Comparison of ENCODE assay signal across 8 cellular contexts in genomic region chr20:3820901-3821727, GRCh38. TPM values are rescaled to one million over a fixed set of nuclear protein-coding genes. Genes with fewer than 3 reads are reported as not detected.
DNase-seq lines count a peak whose midpoint lies in the region; ATAC-seq and TF ChIP-seq lines count a peak whose summit lies in the region.

No MANE protein-coding gene starts in this region.

- intact Hi-C loops in adrenal gland (cut with DNase I) = no loop called here
- intact Hi-C loops in lower lobe of right lung (cut with DNase I) = no loop called here
- intact Hi-C loops in aorta (cut with DNase I) = loop anchor here in 1 of 2 donors (1.0 kb wide), 1 partner anchor 35 kb away; the partner anchor contains the start of gene CENPB

- H3K36me3 ChIP-seq in adrenal gland (replicated peaks in 1 of 2) (peaks cover 0 to 34% of the 10 kb centered on the region in 2 donors), lower lobe of right lung (peaks cover 44% of the 10 kb centered on the region), aorta (ENCODE audit: control insufficient read depth in 1 of 2, insufficient read depth in 2 of 2, low read length in 1 of 2) (peaks cover 0 to 2% of the 10 kb centered on the region in 2 donors)

- ATAC-seq in lower lobe of right lung = no peak
- no peak for ATAC-seq in aorta (ENCODE audit: low FRiP score)
- ATAC-seq in GM18858 (IDR thresholded peaks at IDR 0.05; ENCODE audit: unreplicated experiment) = no peak
- ATAC-seq in GM21529 (IDR thresholded peaks at IDR 0.05; ENCODE audit: unreplicated experiment) = no peak

- H3K9me3 ChIP-seq in adrenal gland (replicated peaks in 1 of 3) (no peaks in the 10 kb centered on the region), lower lobe of right lung (no peaks in the 10 kb centered on the region), aorta (ENCODE audit: control insufficient read depth, low read length) (no peaks in the 10 kb centered on the region)

- TF ChIP-seq CTCF in 22Rv1 (IDR thresholded peaks at IDR 0.05) = no peak
- no peak for TF ChIP-seq CTCF in HFF-Myc (IDR thresholded peaks at IDR 0.05; ENCODE audit: low read depth, low read length, missing control alignments)
- no peak for TF ChIP-seq CTCF in adrenal gland (IDR thresholded peaks at IDR 0.05)
- TF ChIP-seq CTCF in lower lobe of right lung (IDR thresholded peaks at IDR 0.05) = no peak

- H3K4me1 ChIP-seq in adrenal gland (replicated peaks in 1 of 2) = peaks cover 4 to 18% of the 10 kb centered on the region in 2 donors
- H3K4me1 ChIP-seq in lower lobe of right lung = peaks cover 27% of the 10 kb centered on the region
- H3K4me1 ChIP-seq in aorta (ENCODE audit: control insufficient read depth in 1 of 2, insufficient read depth in 2 of 2, low read length in 2 of 2) = no peaks in the 10 kb centered on the region

- DNase-seq in HFF-Myc (ENCODE audit: extremely low read depth, low read depth) (no peak), adrenal gland (peak in 1 of 7 donors; percentile 44), lower lobe of right lung (no peak), aorta (no peak), NCI-H446 (lab: John Stamatoyannopoulos, UW) (no peak)

- peak overlapping the region; percentile 75 for H3K4me3 ChIP-seq in HFF-Myc (replicated peaks; ENCODE audit: low read depth, low read length)
- peak overlapping the region in 3 of 4 donors; percentile 43 to 92 (median 81) for H3K4me3 ChIP-seq in adrenal gland
- H3K4me3 ChIP-seq in lower lobe of right lung = peak overlapping the region; percentile 78
- peak overlapping the region; percentile 62 to 70 for H3K4me3 ChIP-seq in aorta (ENCODE audit: low read length in 2 of 2)

- WGBS in adrenal gland, 4 donors = 32 to 38% (median 36%) methylated on average over 20 of the region's 20 CpGs
- WGBS in aorta, 2 donors = 31 to 33% methylated on average over 20 of the region's 20 CpGs

- H3K27ac ChIP-seq in 22Rv1 (peak overlapping the region; percentile 93), adrenal gland (peak overlapping the region; percentile 82 to 100 (median 99)), lower lobe of right lung (peak overlapping the region; percentile 98), aorta (ENCODE audit: low read depth in 1 of 2, low read length in 2 of 2) (peak overlapping the region; percentile 69 to 79)

- no peaks in the 10 kb centered on the region for H3K27me3 ChIP-seq in adrenal gland
- no peaks in the 10 kb centered on the region for H3K27me3 ChIP-seq in lower lobe of right lung (ENCODE audit: low read depth)
- no peaks in the 10 kb centered on the region for H3K27me3 ChIP-seq in aorta (ENCODE audit: control insufficient read depth in 1 of 2, insufficient read depth in 2 of 2, low read length in 1 of 2)

- no peak for TF ChIP-seq POLR2A in adrenal gland (IDR thresholded peaks at IDR 0.05)

RNA-seq across cellular contexts. Expression of gene AP5S1, which starts 0.8 kb away (rescaled TPM):
- total RNA-seq in adrenal gland = 10 to 100 TPM; 21.2 to 50.3 (median 27.3) TPM
- 10 to 100 TPM in 2 of 3 donors, 1 to 10 TPM in 1; 9.6 to 10.5 (median 10.2) TPM for polyA plus RNA-seq in adrenal gland
- 11.1 TPM for total RNA-seq in lower lobe of right lung
- 10 to 100 TPM in 1 of 2 donors, 1 to 10 TPM in 1; 9.9 to 12.3 TPM for total RNA-seq in aorta
- 1 to 10 TPM; 4.4 to 5.9 TPM for polyA plus RNA-seq in aorta

RNA-seq across cellular contexts. Expression of gene CDC25B, which starts 25.0 kb away (rescaled TPM):
- total RNA-seq in adrenal gland (10 to 100 TPM in 7 of 8 donors, 1 to 10 TPM in 1; 9.9 to 24.4 (median 14.7) TPM), lower lobe of right lung (97.7 TPM), aorta (10 to 100 TPM; 29.6 to 56.3 TPM)
- polyA plus RNA-seq in adrenal gland (10 to 100 TPM in 2 of 3 donors, 1 to 10 TPM in 1; 5.5 to 61.7 (median 35.8) TPM), aorta (10 to 100 TPM in 1 of 2 donors, 1 to 10 TPM in 1; 9.9 to 87.5 TPM)

RNA-seq across cellular contexts. Expression of gene MAVS, which starts 25.5 kb away (rescaled TPM):
- total RNA-seq in adrenal gland = 10 to 100 TPM; 28.1 to 46.7 (median 38.9) TPM
- polyA plus RNA-seq in adrenal gland = 10 to 100 TPM in 2 of 3 donors, 1 to 10 TPM in 1; 10.0 to 28.4 (median 20.6) TPM
- total RNA-seq in lower lobe of right lung = 42.9 TPM
- 10 to 100 TPM; 33.4 to 36.1 TPM for total RNA-seq in aorta
- polyA plus RNA-seq in aorta = 10 to 100 TPM; 11.1 to 14.6 TPM

RNA-seq across cellular contexts. Expression of gene CENPB, which starts 34.6 kb away (rescaled TPM):
- 100 to 1,000 TPM in 4 of 8 donors, 10 to 100 TPM in 4; 54.4 to 112 (median 102) TPM for total RNA-seq in adrenal gland
- polyA plus RNA-seq in adrenal gland = 10 to 100 TPM; 25.8 to 54.8 (median 41.8) TPM
- total RNA-seq in lower lobe of right lung = 76.2 TPM
- total RNA-seq in aorta = 10 to 100 TPM; 79.7 to 89.4 TPM
- polyA plus RNA-seq in aorta = 10 to 100 TPM; 44.7 to 86.8 TPM

RNA-seq across cellular contexts. Expression of gene SPEF1, which starts 39.9 kb away (rescaled TPM):
- 1 to 10 TPM in 1 of 8 donors, under 1 TPM in 6, not detected in 1; 0.14 to 1.4 (median 0.26) TPM for total RNA-seq in adrenal gland
- under 1 TPM in 2 of 3 donors, not detected in 1; 0.40 to 0.81 TPM for polyA plus RNA-seq in adrenal gland
- 3.9 TPM for total RNA-seq in lower lobe of right lung
- total RNA-seq in aorta = not detected
- under 1 TPM in 1 of 2 donors, not detected in 1; 0.90 TPM for polyA plus RNA-seq in aorta
